ENCODE assay signal across 25 cellular contexts in the genomic region with DNA sequence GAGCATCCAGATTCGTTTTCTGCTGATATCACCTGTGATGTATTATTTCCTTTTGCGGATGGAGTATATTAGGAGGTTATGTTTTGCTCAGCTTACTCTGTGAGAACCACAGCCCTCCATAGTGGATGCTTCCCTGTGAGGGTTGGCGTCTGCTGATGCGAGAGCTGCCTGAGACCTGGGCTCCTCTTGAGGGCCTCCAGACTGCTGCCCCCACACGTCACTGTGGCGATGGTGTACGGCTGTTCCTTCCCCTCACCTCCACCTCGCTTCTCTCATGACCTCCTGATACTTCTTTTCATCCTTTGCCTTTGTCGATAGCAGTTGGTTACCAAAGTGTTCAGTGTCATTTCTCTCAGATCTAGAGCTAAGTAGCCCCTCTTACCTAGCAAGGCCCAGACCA.
"Had no signal": no experiment of that assay in that cellular context is flagged by ENCODE, and none has a peak within 500 bp of the region (broad histone marks: within the 10 kb centered on the region; RNA-seq: fewer than 3 reads in every experiment).

No MANE protein-coding gene starts in this region.

- H3K27ac ChIP-seq: adrenal gland, body of pancreas, cardiac muscle cell, colonic mucosa had no signal

- DNase-seq: activated CD4-positive, alpha-beta T cell treated with anti-CD3 and anti-CD28 coated beads for 1 hour; activated CD4-positive, alpha-beta T cell treated with anti-CD3 and anti-CD28 coated beads for 4 hours; activated CD4-positive, alpha-beta T cell treated with anti-CD3 and anti-CD28 coated beads, Interleukin-2, amount 10 ng/mL, durations not matched to agents 7 days and 5 days; activated CD4-positive, alpha-beta T cell treated with anti-CD3 and anti-CD28 coated beads, Interleukin-2, amount 50 U/mL, for 48 hours; activated CD8-positive, alpha-beta memory T cell treated with anti-CD3 and anti-CD28 coated beads for 24 hours; activated CD8-positive, alpha-beta T cell treated with anti-CD3 and anti-CD28 coated beads for 36 hours; activated effector memory CD4-positive, alpha-beta T cell treated with anti-CD3 and anti-CD28 coated beads, Interleukin-2, amount 50 U/mL, for 16 hours; activated naive CD4-positive, alpha-beta T cell treated with anti-CD3 and anti-CD28 coated beads for 36 hours; activated naive CD8-positive, alpha-beta T cell treated with anti-CD3 and anti-CD28 coated beads for 36 hours; activated naive CD8-positive, alpha-beta T cell treated with anti-CD3 and anti-CD28 coated beads, Interleukin-2, amount 50 U/mL, for 24 hours; activated T-cell treated with anti-CD3 and anti-CD28 coated beads, Interleukin-2, amount 50 U/mL, for 48 hours; amygdala; aorta; body of pancreas; central memory CD4-positive, alpha-beta T cell; cerebellar nuclear complex; colonic mucosa; effector CD8-positive, alpha-beta T cell; foreskin fibroblast; T-helper 2 cell had no signal

- H3K9me3 Mint-ChIP-seq: activated CD4-positive, alpha-beta T cell treated with anti-CD3 and anti-CD28 coated beads, Interleukin-2, amount 10 ng/mL, durations not matched to agents 7 days and 5 days; activated CD8-positive, alpha-beta T cell treated with anti-CD3 and anti-CD28 coated beads for 36 hours; activated naive CD4-positive, alpha-beta T cell treated with anti-CD3 and anti-CD28 coated beads for 36 hours; activated naive CD4-positive, alpha-beta T cell treated with anti-CD3 and anti-CD28 coated beads, Interleukin-2, amount 50 U/mL, for 24 hours; activated naive CD8-positive, alpha-beta T cell treated with anti-CD3 and anti-CD28 coated beads for 36 hours; activated naive CD8-positive, alpha-beta T cell treated with anti-CD3 and anti-CD28 coated beads, Interleukin-2, amount 50 U/mL, for 24 hours had no signal

- H3K27me3 ChIP-seq: adrenal gland, body of pancreas, cardiac muscle cell, colonic mucosa had no signal

- H3K27ac Mint-ChIP-seq: activated CD4-positive, alpha-beta T cell treated with anti-CD3 and anti-CD28 coated beads, Interleukin-2, amount 10 ng/mL, durations not matched to agents 7 days and 5 days; activated CD8-positive, alpha-beta T cell treated with anti-CD3 and anti-CD28 coated beads for 36 hours; activated naive CD4-positive, alpha-beta T cell treated with anti-CD3 and anti-CD28 coated beads for 36 hours; activated naive CD8-positive, alpha-beta T cell treated with anti-CD3 and anti-CD28 coated beads for 36 hours; activated naive CD8-positive, alpha-beta T cell treated with anti-CD3 and anti-CD28 coated beads, Interleukin-2, amount 50 U/mL, for 24 hours; activated T-helper 2 cell treated with anti-CD3 and anti-CD28 coated beads, Interferon-gamma antibody, Interleukin-2, Interleukin-4, amounts not matched to agents 10 μg/mL and 5 μg/mL and 100 μg/mL, durations not matched to agents 14 hours and 24 hours and 36 hours had no signal

- H3K4me3 ChIP-seq: adrenal gland, body of pancreas, cardiac muscle cell, colonic mucosa had no signal

- H3K4me3 Mint-ChIP-seq: activated CD4-positive, alpha-beta T cell treated with anti-CD3 and anti-CD28 coated beads, Interleukin-2, amount 10 ng/mL, durations not matched to agents 7 days and 5 days; activated CD8-positive, alpha-beta T cell treated with anti-CD3 and anti-CD28 coated beads for 36 hours; activated naive CD4-positive, alpha-beta T cell treated with anti-CD3 and anti-CD28 coated beads for 36 hours; activated naive CD4-positive, alpha-beta T cell treated with anti-CD3 and anti-CD28 coated beads, Interleukin-2, amount 50 U/mL, for 24 hours; activated naive CD8-positive, alpha-beta T cell treated with anti-CD3 and anti-CD28 coated beads for 36 hours; activated naive CD8-positive, alpha-beta T cell treated with anti-CD3 and anti-CD28 coated beads, Interleukin-2, amount 50 U/mL, for 24 hours had no signal

- H3K9me3 ChIP-seq: adrenal gland, body of pancreas, colonic mucosa had no signal

- H3K27me3 Mint-ChIP-seq: activated CD4-positive, alpha-beta T cell treated with anti-CD3 and anti-CD28 coated beads, Interleukin-2, amount 10 ng/mL, durations not matched to agents 7 days and 5 days; activated CD8-positive, alpha-beta T cell treated with anti-CD3 and anti-CD28 coated beads for 36 hours; activated naive CD4-positive, alpha-beta T cell treated with anti-CD3 and anti-CD28 coated beads, Interleukin-2, amount 50 U/mL, for 24 hours; activated naive CD8-positive, alpha-beta T cell treated with anti-CD3 and anti-CD28 coated beads for 36 hours; activated naive CD8-positive, alpha-beta T cell treated with anti-CD3 and anti-CD28 coated beads, Interleukin-2, amount 50 U/mL, for 24 hours had no signal

- H3K4me1 ChIP-seq: adrenal gland, body of pancreas, colonic mucosa had no signal

- H3K4me1 Mint-ChIP-seq: activated CD4-positive, alpha-beta T cell treated with anti-CD3 and anti-CD28 coated beads, Interleukin-2, amount 10 ng/mL, durations not matched to agents 7 days and 5 days had no signal

- ATAC-seq: activated CD8-positive, alpha-beta T cell treated with anti-CD3 and anti-CD28 coated beads for 36 hours; activated naive CD8-positive, alpha-beta T cell treated with anti-CD3 and anti-CD28 coated beads, Interleukin-2, amount 50 U/mL, for 24 hours; body of pancreas; esophagus mucosa had no signal
